Comparison of ENCODE assay signal across 10 cellular contexts in genomic region chr2:17804358-17804757, GRCh38.
DNase-seq lines count a peak whose midpoint lies in the region; ATAC-seq and TF ChIP-seq lines count a peak whose summit lies in the region.
"Had no signal": no experiment of that assay in that cellular context is flagged by ENCODE, and none has a peak within 500 bp of the region (broad histone marks: within the 10 kb centered on the region; RNA-seq: fewer than 3 reads in every experiment).

No MANE protein-coding gene starts in this region.

- POLR2A ChIA-PET in GM10248 (lab: Yijun Ruan, JAX), result no interaction called here

- ATAC-seq in GM21360 (IDR thresholded peaks at IDR 0.05; ENCODE audit: unreplicated experiment) (peak; percentile 42), HG03095 (IDR thresholded peaks at IDR 0.05; ENCODE audit: unreplicated experiment) (peak; percentile 56)

- CTCF ChIA-PET in GM10248 (lab: Yijun Ruan, JAX), result interaction anchor here (1.0 kb wide), 1 partner anchor 9 kb away, joined by 3 read pairs; no protein-coding TSS in a partner anchor

- DNase-seq in GM10248 (ENCODE audit: extremely low spot score), result peak; percentile 44
- DNase-seq in SIG-M5 (lab: John Stamatoyannopoulos, UW), result peak; percentile 26
- DNase-seq in NCI-H526 (lab: John Stamatoyannopoulos, UW), result no peak
- DNase-seq in central memory CD4-positive, alpha-beta T cell, result no peak
- DNase-seq in RKO (ENCODE audit: low spot score), result no peak
- DNase-seq in NK-92 treated with Interleukin-12 subunit alpha and Interleukin-12 subunit beta, amount 100 ng/mL, for 24 hours (lab: John Stamatoyannopoulos, UW), result no peak
- DNase-seq: MG63, SHP77 had no signal

- TF ChIP-seq CTCF in GM10248 (IDR thresholded peaks at IDR 0.05; ENCODE audit: control extremely low read depth, extremely low read depth, low read depth, missing control alignments), result no peak

Comparison
In these comparisons a context has a peak if more than half of its experiments do, and no peak if none do; other contexts are left out.
1. DNase-seq: peak in GM10248 (single experiment) and SIG-M5 (single experiment); none in NCI-H526 (0 of 2), central memory CD4-positive, alpha-beta T cell (single experiment), RKO (single experiment) and NK-92 treated with Interleukin-12 subunit alpha and Interleukin-12 subunit beta, amount 100 ng/mL, for 24 hours (single experiment).